8 cellular contexts compared by ENCODE assay signal in the genomic region with DNA sequence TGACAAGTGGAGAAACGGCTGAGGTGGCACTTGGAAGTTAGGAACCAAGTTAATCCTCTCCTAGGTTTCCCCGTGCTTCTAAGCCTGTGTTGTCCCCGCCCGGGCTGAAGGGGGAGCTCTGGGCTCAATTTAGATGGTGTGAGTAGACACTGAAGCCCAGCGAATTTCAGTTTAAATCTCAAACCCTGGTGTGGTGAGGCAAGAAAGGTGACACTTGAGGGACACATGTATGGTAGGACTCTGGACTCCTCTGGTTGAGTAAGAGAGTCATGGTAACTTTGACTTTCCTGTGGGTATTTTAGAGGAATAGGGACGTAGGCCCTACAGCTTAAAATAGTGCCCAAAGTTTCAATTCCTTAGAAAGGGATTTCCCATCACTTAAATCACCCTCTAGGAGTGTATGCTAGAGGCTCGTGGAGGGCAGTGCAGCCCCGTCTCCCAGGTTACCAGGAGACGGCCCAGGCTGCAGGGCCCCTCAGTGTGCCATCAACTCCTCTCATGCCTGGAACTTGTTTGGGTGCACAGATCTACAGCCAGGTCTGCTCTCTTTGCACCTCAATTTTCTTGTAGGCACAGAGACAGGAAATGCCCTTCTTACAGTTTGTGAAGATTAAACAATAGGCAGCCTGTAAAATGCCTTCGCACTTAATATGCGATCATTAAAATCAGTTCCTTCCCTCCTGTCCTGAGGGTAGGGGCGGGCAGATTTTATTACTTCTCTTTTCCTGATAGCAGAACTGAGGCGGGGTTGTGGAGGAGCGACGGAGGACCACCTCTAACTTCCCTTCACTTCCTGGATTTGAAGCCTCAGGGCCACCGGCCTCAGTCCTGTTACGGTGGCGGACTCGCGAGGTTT. TPM values are rescaled to one million over a fixed set of nuclear protein-coding genes. Genes with fewer than 3 reads are reported as not detected.
DNase-seq lines count a peak whose midpoint lies in the region; ATAC-seq and TF ChIP-seq lines count a peak whose summit lies in the region.

No MANE protein-coding gene starts in this region.

- H3K27ac ChIP-seq in HCT116 (ENCODE audit: low read depth, low read length) (no peak overlapping the region), KMS-11 (no peak overlapping the region), muscle layer of colon (ENCODE audit: low read depth, low read length) (peak overlapping the region; percentile 4)

- H2AFZ ChIP-seq in HCT116 (ENCODE audit: low read depth, low read length, poor library complexity, severe bottlenecking) (peak overlapping the region; percentile 55), KMS-11 (ENCODE audit: low read depth) (peak overlapping the region; percentile 47; the same call in 1 of the 2 replicates)

- DNase-seq in AG09309 (ENCODE audit: low read depth) = no peak
- peak; percentile 56 for DNase-seq in HCT116 (ENCODE audit: low read depth, low spot score)
- DNase-seq in SW480 (ENCODE audit: low spot score) = peak; percentile 24
- no peak for DNase-seq in epithelial cell of proximal tubule (ENCODE audit: low read depth)
- DNase-seq in OCI-M2 (lab: John Stamatoyannopoulos, UW; ENCODE audit: unreplicated experiment) = no peak

- intact Hi-C loops in HCT116 (cut with micrococcal nuclease) = loop anchor here (1.0 to 5.0 kb wide), 6 partner anchors 246 to 813 kb away; no protein-coding TSS in a partner anchor

- H3K36me3 ChIP-seq in HCT116 (ENCODE audit: control insufficient read depth in 1 of 2, insufficient read depth in 2 of 2, low read length in 2 of 2) (no peaks in the 10 kb centered on the region), KMS-11 (ENCODE audit: insufficient read depth) (no peaks in the 10 kb centered on the region), muscle layer of colon (ENCODE audit: insufficient read depth, low read length) (peaks cover 4% of the 10 kb centered on the region)

- no peaks in the 10 kb centered on the region for H3K9me3 ChIP-seq in HCT116 (ENCODE audit: control insufficient read depth in 1 of 2, insufficient read depth in 1 of 2, low read depth in 1 of 2, low read length in 2 of 2)
- no peaks in the 10 kb centered on the region for H3K9me3 ChIP-seq in muscle layer of colon (ENCODE audit: low read length)

- no peaks in the 10 kb centered on the region for H4K20me1 ChIP-seq in HCT116 (ENCODE audit: insufficient read depth)
- no peaks in the 10 kb centered on the region for H4K20me1 ChIP-seq in KMS-11 (ENCODE audit: insufficient read depth)

- POLR2A ChIA-PET in HCT116 (lab: Charles Lee) = no interaction called here

- H3K79me2 ChIP-seq in HCT116 (ENCODE audit: insufficient read depth, low read length) (no peaks in the 10 kb centered on the region), KMS-11 (ENCODE audit: insufficient read depth, low read depth) (no peaks in the 10 kb centered on the region)

- H3K9ac ChIP-seq in HCT116 (ENCODE audit: low read length) (no peak overlapping the region), KMS-11 (no peak overlapping the region), muscle layer of colon (ENCODE audit: low read length) (no peak overlapping the region)

- BruUV-seq in HCT116 (replicated peaks; lab: Mats Ljungman, UMichigan) = no TSS peak

- H3K4me1 ChIP-seq in HCT116 (ENCODE audit: control insufficient read depth in 1 of 2, insufficient read depth in 2 of 2, low read length in 2 of 2) = no peaks in the 10 kb centered on the region
- H3K4me1 ChIP-seq in KMS-11 (ENCODE audit: low read depth, poor library complexity, severe bottlenecking) = peaks cover 7% of the 10 kb centered on the region
- H3K4me1 ChIP-seq in muscle layer of colon (ENCODE audit: insufficient read depth, low read length) = peaks cover 22% of the 10 kb centered on the region

- CTCF ChIA-PET in HCT116 (lab: Charles Lee) = interaction anchor here (0.8 to 1.2 kb wide), 8 partner anchors 12 to 809 kb away, joined by 3 to 9 read pairs (median 7); no protein-coding TSS in a partner anchor

- no peak overlapping the region for H3K4me3 ChIP-seq in AG09309 (ENCODE audit: control insufficient read depth, low read depth, low read length)
- no peak overlapping the region for H3K4me3 ChIP-seq in HCT116 (replicated peaks in 1 of 2; ENCODE audit: low read depth in 1 of 2, low read length in 2 of 2)
- H3K4me3 ChIP-seq in KMS-11 (IDR thresholded peaks at IDR 0.05; ENCODE audit: insufficient read depth, low read depth, low read length) = no peak overlapping the region
- H3K4me3 ChIP-seq in epithelial cell of proximal tubule (ENCODE audit: low read depth, low read length) = peak overlapping the region; percentile 33
- H3K4me3 ChIP-seq in muscle layer of colon (ENCODE audit: low read depth in 1 of 2, low read length in 2 of 2) = no peak overlapping the region

- TF ChIP-seq CTCF in AG09309 (IDR thresholded peaks at IDR 0.05; ENCODE audit: control insufficient read depth, insufficient read depth, low read depth, low read length, missing control alignments) (peak; percentile 91), GM12873 (IDR thresholded peaks at IDR 0.05; ENCODE audit: insufficient read depth, low read depth, low read length, missing control alignments) (peak; percentile 80), HCT116 (IDR thresholded peaks at IDR 0.05 in 2 of 3, conservative IDR thresholded peaks at IDR 0.05 in 1 of 3; ENCODE audit: borderline replicate concordance in 1 of 3, insufficient read depth in 1 of 3, low read depth in 2 of 3, low read length in 2 of 3) (peak; percentile 80 to 91 (median 89)), KMS-11 (conservative IDR thresholded peaks at IDR 0.05; ENCODE audit: low read depth, low read length) (peak; percentile 91), epithelial cell of proximal tubule (conservative IDR thresholded peaks at IDR 0.05; ENCODE audit: low read depth, low read length) (peak; percentile 73)

- no peaks in the 10 kb centered on the region for H3K27me3 ChIP-seq in HCT116 (ENCODE audit: insufficient read depth, low read length)
- H3K27me3 ChIP-seq in KMS-11 (ENCODE audit: insufficient read depth, low read depth) = no peaks in the 10 kb centered on the region
- H3K27me3 ChIP-seq in muscle layer of colon (ENCODE audit: control insufficient read depth in 1 of 2, insufficient read depth in 2 of 2, low read length in 2 of 2) = no peaks in the 10 kb centered on the region

- RAD21 ChIA-PET in HCT116 (lab: Charles Lee; ENCODE audit: low non-redundant PET in 1 of 2, low total read pairs in 2 of 2, uncharacterized antibody in 2 of 2, unreplicated experiment in 2 of 2) = no interaction called here

- no peaks in the 10 kb centered on the region for H3K9me2 ChIP-seq in HCT116 (ENCODE audit: insufficient read depth)

- TF ChIP-seq POLR2A in HCT116 (IDR thresholded peaks at IDR 0.05; ENCODE audit: borderline replicate concordance, extremely low read depth, insufficient read depth, insufficient read length) = no peak

- ATAC-seq in HCT116 = peak; percentile 98

- TF ChIP-seq RAD21 in HCT116 (IDR thresholded peaks at IDR 0.05; ENCODE audit: low read depth) = peak; percentile 87

- no peak overlapping the region for H3K4me2 ChIP-seq in HCT116 (ENCODE audit: low read length)
- no peak overlapping the region for H3K4me2 ChIP-seq in KMS-11

TF ChIP-seq in HCT116, 20 proteins besides CTCF, POLR2A, EP300 and RAD21 (continues in another document):
- TF ChIP-seq SRF (IDR thresholded peaks at IDR 0.05; ENCODE audit: low read depth) (no peak), JUND (IDR thresholded peaks at IDR 0.05) (no peak), ELF1 (IDR thresholded peaks at IDR 0.05; ENCODE audit: borderline replicate concordance, low read depth) (no peak), EZH2phosphoT487 (IDR thresholded peaks at IDR 0.05; ENCODE audit: borderline replicate concordance) (no peak), EZH2 (IDR thresholded peaks at IDR 0.05) (no peak), FOSL1 (IDR thresholded peaks at IDR 0.05; ENCODE audit: low read depth) (no peak), POLR2AphosphoS5 (IDR thresholded peaks at IDR 0.05; ENCODE audit: low read depth, low read length) (no peak), SIN3A (IDR thresholded peaks at IDR 0.05; ENCODE audit: low read depth) (no peak), CBX3 (IDR thresholded peaks at IDR 0.05; ENCODE audit: low read depth) (no peak), ZNF274 (IDR thresholded peaks at IDR 0.05; ENCODE audit: low read depth, low read length) (no peak), CEBPB (IDR thresholded peaks at IDR 0.05; ENCODE audit: low read depth) (no peak)
- TF ChIP-seq, protein P1, sequence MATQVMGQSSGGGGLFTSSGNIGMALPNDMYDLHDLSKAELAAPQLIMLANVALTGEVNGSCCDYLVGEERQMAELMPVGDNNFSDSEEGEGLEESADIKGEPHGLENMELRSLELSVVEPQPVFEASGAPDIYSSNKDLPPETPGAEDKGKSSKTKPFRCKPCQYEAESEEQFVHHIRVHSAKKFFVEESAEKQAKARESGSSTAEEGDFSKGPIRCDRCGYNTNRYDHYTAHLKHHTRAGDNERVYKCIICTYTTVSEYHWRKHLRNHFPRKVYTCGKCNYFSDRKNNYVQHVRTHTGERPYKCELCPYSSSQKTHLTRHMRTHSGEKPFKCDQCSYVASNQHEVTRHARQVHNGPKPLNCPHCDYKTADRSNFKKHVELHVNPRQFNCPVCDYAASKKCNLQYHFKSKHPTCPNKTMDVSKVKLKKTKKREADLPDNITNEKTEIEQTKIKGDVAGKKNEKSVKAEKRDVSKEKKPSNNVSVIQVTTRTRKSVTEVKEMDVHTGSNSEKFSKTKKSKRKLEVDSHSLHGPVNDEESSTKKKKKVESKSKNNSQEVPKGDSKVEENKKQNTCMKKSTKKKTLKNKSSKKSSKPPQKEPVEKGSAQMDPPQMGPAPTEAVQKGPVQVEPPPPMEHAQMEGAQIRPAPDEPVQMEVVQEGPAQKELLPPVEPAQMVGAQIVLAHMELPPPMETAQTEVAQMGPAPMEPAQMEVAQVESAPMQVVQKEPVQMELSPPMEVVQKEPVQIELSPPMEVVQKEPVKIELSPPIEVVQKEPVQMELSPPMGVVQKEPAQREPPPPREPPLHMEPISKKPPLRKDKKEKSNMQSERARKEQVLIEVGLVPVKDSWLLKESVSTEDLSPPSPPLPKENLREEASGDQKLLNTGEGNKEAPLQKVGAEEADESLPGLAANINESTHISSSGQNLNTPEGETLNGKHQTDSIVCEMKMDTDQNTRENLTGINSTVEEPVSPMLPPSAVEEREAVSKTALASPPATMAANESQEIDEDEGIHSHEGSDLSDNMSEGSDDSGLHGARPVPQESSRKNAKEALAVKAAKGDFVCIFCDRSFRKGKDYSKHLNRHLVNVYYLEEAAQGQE (IDR thresholded peaks at IDR 0.05; ENCODE audit: low read depth) = no peak
- TF ChIP-seq, protein P2, sequence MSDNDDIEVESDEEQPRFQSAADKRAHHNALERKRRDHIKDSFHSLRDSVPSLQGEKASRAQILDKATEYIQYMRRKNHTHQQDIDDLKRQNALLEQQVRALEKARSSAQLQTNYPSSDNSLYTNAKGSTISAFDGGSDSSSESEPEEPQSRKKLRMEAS (IDR thresholded peaks at IDR 0.05) = no peak
- TF ChIP-seq, protein P3, sequence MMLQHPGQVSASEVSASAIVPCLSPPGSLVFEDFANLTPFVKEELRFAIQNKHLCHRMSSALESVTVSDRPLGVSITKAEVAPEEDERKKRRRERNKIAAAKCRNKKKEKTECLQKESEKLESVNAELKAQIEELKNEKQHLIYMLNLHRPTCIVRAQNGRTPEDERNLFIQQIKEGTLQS (IDR thresholded peaks at IDR 0.05) = no peak

RNA-seq across cellular contexts. Expression of gene HAND2, which starts 23.9 kb away (rescaled TPM):
- total RNA-seq in HCT116 (2021; ENCODE audit: unreplicated experiment) (not detected), epithelial cell of proximal tubule (not detected in 2 replicates)
- not detected in 2 replicates for polyA plus RNA-seq in HCT116 (2012)

Comparison
In these comparisons a context has a peak if more than half of its experiments do, and no peak if none do; other contexts are left out.
1. DNase-seq: peak in HCT116 (single experiment) and SW480 (single experiment); none in AG09309 (single experiment), epithelial cell of proximal tubule (single experiment) and OCI-M2 (single experiment).
2. Peak in every context shown above with its lines, with median percentiles within 50 percentile points of each other: CTCF ChIP-seq.